Comparison of ENCODE assay signal across 8 cellular contexts in genomic region chr9:69173891-69174644, GRCh38. TPM values are rescaled to one million over a fixed set of nuclear protein-coding genes. Genes with fewer than 3 reads are reported as not detected.
DNase-seq lines count a peak whose midpoint lies in the region; ATAC-seq, FAIRE-seq and TF ChIP-seq lines count a peak whose summit lies in the region.

TSS of gene TJP2 (plus strand) at chr9:69174277. CDS start at chr9:69174373, 96 bp downstream.

- H3K36me3 ChIP-seq in adipocyte (ENCODE audit: control insufficient read depth, insufficient read depth, low read length, severe bottlenecking) (no peaks in the 10 kb centered on the region), ovary (no peaks in the 10 kb centered on the region)

- TF ChIP-seq CTCF in ovary (IDR thresholded peaks at IDR 0.05) = no peak

- in situ Hi-C loops in ACHN (cut with HindIII; ENCODE audit: low pct_ligation_motif_present, low pct_unique_long_range_greater_than_20kb, low sequenced_read_pairs) = no loop called here

- intact Hi-C loops in Right ventricle myocardium superior (cut with DNase I) = no loop called here
- intact Hi-C loops in ovary (cut with DNase I) = no loop called here

- H3K4me3 ChIP-seq in adipocyte (ENCODE audit: low read length) (peak within 1 kb of the TSS; percentile 96), ovary (peak within 1 kb of the TSS; percentile 60)

- no peak for TF ChIP-seq POLR2A in ovary (IDR thresholded peaks at IDR 0.05)

- H3K9me3 ChIP-seq in adipocyte (ENCODE audit: control insufficient read depth, low read length) (no peaks in the 10 kb centered on the region), ovary (no peaks in the 10 kb centered on the region)

- FAIRE-seq in RCC 7860 (lab: Jason Lieb, UNC) = no peak

- 0 to 1% (median 1%) methylated on average over 54 to 95 of the region's 95 CpGs for whole genome bisulfite sequencing in ovary, 3 donors

- peak within 1 kb of the TSS; percentile 93 for H3K9ac ChIP-seq in adipocyte (ENCODE audit: low read length)

- H3K27ac ChIP-seq in ovary = peak within 1 kb of the TSS; percentile 72 to 93

- no peaks in the 10 kb centered on the region for H3K27me3 ChIP-seq in adipocyte (replicated peaks; ENCODE audit: control insufficient read depth, insufficient read depth, low read length)
- no peaks in the 10 kb centered on the region for H3K27me3 ChIP-seq in ovary

- DNase-seq in ACHN = peak; percentile 66
- DNase-seq in RCC 7860 (ENCODE audit: low spot score) = peak; percentile 49
- DNase-seq in adipocyte (ENCODE audit: low read depth) = peak; percentile 85
- peak; percentile 89 for DNase-seq in Right ventricle myocardium superior
- DNase-seq in ovary = peak; percentile 74 to 82 (median 81)
- no peak for DNase-seq in epidermal melanocyte (ENCODE audit: insufficient read length, low spot score)

- peaks cover 44% of the 10 kb centered on the region for H3K4me1 ChIP-seq in adipocyte (ENCODE audit: control insufficient read depth, insufficient read depth, low read length)
- H3K4me1 ChIP-seq in ovary (ENCODE audit: insufficient read depth) = peaks cover 3% of the 10 kb centered on the region

- ATAC-seq in GM18520 (IDR thresholded peaks at IDR 0.05; ENCODE audit: unreplicated experiment) (peak; percentile 28), HG02981 (IDR thresholded peaks at IDR 0.05; ENCODE audit: unreplicated experiment) (peak; percentile 41), Right ventricle myocardium superior (ENCODE audit: poor library complexity) (peak; percentile 91)

- TF ChIP-seq EP300 in ovary (IDR thresholded peaks at IDR 0.05) = no peak

RNA-seq across cellular contexts. Expression of gene TJP2, which starts in this region (rescaled TPM):
- total RNA-seq in Right ventricle myocardium superior (116 TPM), ovary (100 to 1,000 TPM in 3 of 7 donors, 10 to 100 TPM in 4; 40.5 to 143 (median 71.7) TPM)
- polyA plus RNA-seq in ovary = 10 to 100 TPM; 47.7 to 51.3 TPM

Comparison
In these comparisons a context has a peak if more than half of its experiments do, and no peak if none do; other contexts are left out.
1. ATAC-seq: peak in every context shown above with its lines; median percentile 91 in Right ventricle myocardium superior; 41 in HG02981; 28 in GM18520.